In genomic region chr10:80491251-80492102, GRCh38 we compare ENCODE assay signal across 14 cellular contexts. TPM values are rescaled to one million over a fixed set of nuclear protein-coding genes. Genes with fewer than 3 reads are reported as not detected.
A peak's percentile ranks its signal among the peaks of the same experiment; 100 is the strongest.
DNase-seq lines count a peak whose midpoint lies in the region; ATAC-seq and TF ChIP-seq lines count a peak whose summit lies in the region.
"Had no signal": no experiment of that assay in that cellular context is flagged by ENCODE, and none has a peak within 500 bp of the region (broad histone marks: within the 10 kb centered on the region; RNA-seq: fewer than 3 reads in every experiment).

No MANE protein-coding gene starts in this region.

- no peak overlapping the region for H3K4me3 Mint-ChIP-seq in activated CD4-positive, alpha-beta memory T cell treated with anti-CD3 and anti-CD28 coated beads, Interleukin-2, amount 10 ng/mL, durations not matched to agents 7 days and 5 days

- H3K27ac Mint-ChIP-seq in activated CD4-positive, alpha-beta memory T cell treated with anti-CD3 and anti-CD28 coated beads, Interleukin-2, amount 10 ng/mL, durations not matched to agents 7 days and 5 days: peak overlapping the region; percentile 49

- H3K36me3 ChIP-seq in left ventricle myocardium inferior (peaks cover 36% of the 10 kb centered on the region), subcutaneous abdominal adipose tissue (ENCODE audit: control insufficient read depth in 5 of 5, insufficient read depth in 5 of 5, low read length in 5 of 5) (peaks cover 3 to 42% (median 34%) of the 10 kb centered on the region in 5 donors)

- H3K27me3 Mint-ChIP-seq in activated CD4-positive, alpha-beta memory T cell treated with anti-CD3 and anti-CD28 coated beads, Interleukin-2, amount 10 ng/mL, durations not matched to agents 7 days and 5 days: no peaks in the 10 kb centered on the region

- POLR2A ChIA-PET in activated CD4-positive, alpha-beta memory T cell treated with anti-CD3 and anti-CD28 coated beads, Interleukin-2, amount 10 ng/mL, durations not matched to agents 7 days and 5 days (lab: Charles Lee): interaction anchor here (1.1 to 11.7 kb wide), 3 partner anchors 9 to 39 kb away, joined by 3 to 404 read pairs (median 5); partner anchors contain the start of gene TSPAN14

- CTCF ChIA-PET in activated CD4-positive, alpha-beta memory T cell treated with anti-CD3 and anti-CD28 coated beads, Interleukin-2, amount 10 ng/mL, durations not matched to agents 7 days and 5 days (lab: Charles Lee): interaction anchor here (2.6 to 2.8 kb wide), 2 partner anchors 13 to 32 kb away, joined by 13 to 27 read pairs; no protein-coding TSS in a partner anchor

- H3K9ac ChIP-seq in subcutaneous abdominal adipose tissue (ENCODE audit: low read length in 5 of 5): no peak overlapping the region

- peaks cover 4% of the 10 kb centered on the region for H3K9me3 ChIP-seq in left ventricle myocardium inferior (replicated peaks)
- no peaks in the 10 kb centered on the region for H3K9me3 ChIP-seq in subcutaneous abdominal adipose tissue (ENCODE audit: control insufficient read depth in 5 of 5, low read length in 5 of 5)
- H3K9me3 ChIP-seq: vagina had no signal

- H3K4me1 ChIP-seq in left ventricle myocardium inferior (peaks cover 98% of the 10 kb centered on the region), subcutaneous abdominal adipose tissue (ENCODE audit: control insufficient read depth in 5 of 5, insufficient read depth in 5 of 5, low read length in 5 of 5) (peaks cover 30 to 97% (median 93%) of the 10 kb centered on the region in 5 donors)

- peak overlapping the region; percentile 54 for H3K27ac ChIP-seq in left ventricle myocardium inferior (replicated peaks)
- peak overlapping the region; percentile 92 for H3K27ac ChIP-seq in subcutaneous abdominal adipose tissue (ENCODE audit: low read depth, low read length)
- H3K27ac ChIP-seq: SK-N-MC, vagina had no signal

- intact Hi-C loops in left ventricle myocardium inferior (cut with micrococcal nuclease): no loop called here

- no peak for TF ChIP-seq CTCF in left ventricle myocardium inferior (IDR thresholded peaks at IDR 0.05; ENCODE audit: borderline replicate concordance)

- H3K4me3 ChIP-seq in left ventricle myocardium inferior: no peak overlapping the region
- H3K4me3 ChIP-seq in subcutaneous abdominal adipose tissue (ENCODE audit: low read depth in 1 of 5, low read length in 5 of 5): peak overlapping the region in 1 of 5 donors; percentile 12
- H3K4me3 ChIP-seq: SK-N-MC, vagina had no signal

- DNase-seq in activated CD8-positive, alpha-beta memory T cell treated with anti-CD3 and anti-CD28 coated beads for 24 hours: peak; percentile 53
- no peak for DNase-seq in activated CD8-positive, alpha-beta memory T cell treated with anti-CD3 and anti-CD28 coated beads, Interleukin-2, amount 50 U/mL, for 4 hours
- DNase-seq in activated CD4-positive, alpha-beta memory T cell treated with anti-CD3 and anti-CD28 coated beads, Interleukin-2, amount 10 ng/mL, durations not matched to agents 7 days and 5 days: no peak
- no peak for DNase-seq in left ventricle myocardium inferior
- DNase-seq: activated T-cell treated with anti-CD3 and anti-CD28 coated beads, Interleukin-2, amount 50 U/mL, for 1 hour; hippocampal formation; NCI-H2081 treated with DMSO at 0.1 percent for 48 hours; stimulated activated CD4-positive, alpha-beta T cell treated with anti-CD3 and anti-CD28 coated beads, Interleukin-2, amount 100 ng/mL, for 48 hours had no signal

- H3K4me1 Mint-ChIP-seq in activated CD4-positive, alpha-beta memory T cell treated with anti-CD3 and anti-CD28 coated beads, Interleukin-2, amount 10 ng/mL, durations not matched to agents 7 days and 5 days: peaks cover 97% of the 10 kb centered on the region

- ATAC-seq in HG03139 (IDR thresholded peaks at IDR 0.05; ENCODE audit: unreplicated experiment): no peak
- ATAC-seq in HG03439 (IDR thresholded peaks at IDR 0.05; ENCODE audit: unreplicated experiment): no peak
- ATAC-seq in HG02610 (IDR thresholded peaks at IDR 0.05; ENCODE audit: unreplicated experiment): no peak

- H3K9me3 Mint-ChIP-seq in activated CD4-positive, alpha-beta memory T cell treated with anti-CD3 and anti-CD28 coated beads, Interleukin-2, amount 10 ng/mL, durations not matched to agents 7 days and 5 days: peaks cover 3% of the 10 kb centered on the region

- H3K27me3 ChIP-seq in left ventricle myocardium inferior (ENCODE audit: low read depth): no peaks in the 10 kb centered on the region
- H3K27me3 ChIP-seq in subcutaneous abdominal adipose tissue (ENCODE audit: control insufficient read depth in 5 of 5, insufficient read depth in 4 of 5, low read length in 5 of 5): no peaks in the 10 kb centered on the region
- H3K27me3 ChIP-seq: vagina had no signal

- H3K36me3 Mint-ChIP-seq in activated CD4-positive, alpha-beta memory T cell treated with anti-CD3 and anti-CD28 coated beads, Interleukin-2, amount 10 ng/mL, durations not matched to agents 7 days and 5 days (ENCODE audit: low read depth): peaks cover 75% of the 10 kb centered on the region

RNA-seq across cellular contexts. Expression of gene TSPAN14, which starts 37.4 kb away (rescaled TPM):
- 100 to 1,000 TPM; 130 to 136 TPM for total RNA-seq in activated CD4-positive, alpha-beta memory T cell treated with anti-CD3 and anti-CD28 coated beads, Interleukin-2, amount 10 ng/mL, durations not matched to agents 7 days and 5 days
- total RNA-seq in left ventricle myocardium inferior: 33.4 TPM

RNA-seq across cellular contexts. Expression of gene SH2D4B, which starts 46.2 kb away (rescaled TPM):
- total RNA-seq in activated CD4-positive, alpha-beta memory T cell treated with anti-CD3 and anti-CD28 coated beads, Interleukin-2, amount 10 ng/mL, durations not matched to agents 7 days and 5 days: under 1 TPM; 0.13 to 0.15 TPM
- total RNA-seq in left ventricle myocardium inferior: not detected
- total RNA-seq: vagina had no signal
